In the genomic region with DNA sequence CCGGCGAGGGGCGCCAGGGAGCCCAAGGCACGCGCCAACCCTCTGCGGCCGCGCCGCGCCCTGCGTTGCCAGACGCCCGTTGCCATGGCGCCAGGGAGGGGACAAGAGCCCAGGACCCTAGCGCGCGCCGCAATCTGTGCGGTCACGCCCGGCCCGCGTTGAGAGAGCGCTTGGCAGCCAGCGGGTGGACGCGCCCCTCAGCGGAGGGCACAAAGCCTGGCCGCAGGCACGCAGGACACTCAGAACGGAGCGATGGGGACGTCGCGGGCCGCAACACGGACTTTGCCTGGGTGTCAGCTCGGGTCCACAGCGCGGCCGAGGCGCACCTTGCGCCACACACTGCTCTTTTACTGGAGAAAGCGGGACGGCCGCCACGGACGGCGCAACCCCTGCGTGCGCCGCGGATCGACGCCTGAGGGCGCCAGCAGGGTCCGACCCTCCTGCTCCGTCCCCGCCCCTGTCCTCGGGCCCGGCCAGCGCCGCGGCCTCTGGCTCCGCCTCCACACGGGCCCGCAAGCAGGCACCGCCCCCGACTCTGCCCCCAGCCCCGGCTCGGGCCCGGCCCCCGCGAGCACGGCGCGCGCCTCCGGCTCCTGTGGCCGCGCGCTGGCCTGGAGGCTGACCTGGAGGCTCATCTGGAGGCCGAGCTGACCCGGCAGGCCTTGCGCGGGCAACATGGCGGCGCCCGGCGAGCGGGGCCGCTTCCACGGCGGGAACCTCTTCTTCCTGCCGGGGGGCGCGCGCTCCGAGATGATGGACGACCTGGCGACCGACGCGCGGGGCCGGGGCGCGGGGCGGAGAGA, we compare ENCODE assay signal across 8 cellular contexts. TPM values are rescaled to one million over a fixed set of nuclear protein-coding genes. Genes with fewer than 3 reads are reported as not detected.
A peak's percentile ranks its signal among the peaks of the same experiment; 100 is the strongest.
DNase-seq lines count a peak whose midpoint lies in the region; ATAC-seq, FAIRE-seq and TF ChIP-seq lines count a peak whose summit lies in the region.

A gene (plus strand): TSS at position 650 of the 803 bp plus-strand sequence. CDS start 26 bp downstream, at position 676.

- H3K27ac Mint-ChIP-seq in activated naive CD4-positive, alpha-beta T cell treated with anti-CD3 and anti-CD28 coated beads, Interleukin-2, amount 50 U/mL, for 72 hours, result peak within 1 kb of the TSS; percentile 44 to 81

- H3K27me3 ChIP-seq in neuron (ENCODE audit: insufficient read depth, low read length) (no peaks in the 10 kb centered on the region), upper lobe of right lung (peaks cover 35% of the 10 kb centered on the region)

- H3K4me3 ChIP-seq in neuron (ENCODE audit: low read length) (peak within 1 kb of the TSS; percentile 72), upper lobe of right lung (peak within 1 kb of the TSS; percentile 89)

- H3K9me3 ChIP-seq in neuron (ENCODE audit: low read length) (no peaks in the 10 kb centered on the region), upper lobe of right lung (no peaks in the 10 kb centered on the region)

- FAIRE-seq in H54 (lab: Jason Lieb, UNC), result no peak

- H3K27ac ChIP-seq in upper lobe of right lung, result peak within 1 kb of the TSS; percentile 87

- DNase-seq in GM10248 (ENCODE audit: extremely low spot score), result peak; percentile 97
- peak; percentile 99 for DNase-seq in H54 (ENCODE audit: insufficient read length, low spot score)
- peak; percentile 74 to 89 for DNase-seq in activated naive CD4-positive, alpha-beta T cell treated with anti-CD3 and anti-CD28 coated beads, Interleukin-2, amount 50 U/mL, for 72 hours (ENCODE audit: low spot score in 2 of 2)
- peak; percentile 88 for DNase-seq in germinal center (ENCODE audit: low spot score)
- DNase-seq in upper lobe of right lung, result peak; percentile 96

- H3K36me3 ChIP-seq in neuron (ENCODE audit: insufficient read depth, low read length), result peaks cover 22% of the 10 kb centered on the region
- peaks cover 20% of the 10 kb centered on the region for H3K36me3 ChIP-seq in upper lobe of right lung

- peak within 1 kb of the TSS; percentile 54 for H2AFZ ChIP-seq in neuron (ENCODE audit: low read depth, low read length)

- peaks cover 32% of the 10 kb centered on the region for H3K4me1 ChIP-seq in neuron (ENCODE audit: insufficient read depth, low read length)
- peaks cover 19% of the 10 kb centered on the region for H3K4me1 ChIP-seq in upper lobe of right lung

- H3K36me3 Mint-ChIP-seq in activated naive CD4-positive, alpha-beta T cell treated with anti-CD3 and anti-CD28 coated beads, Interleukin-2, amount 50 U/mL, for 72 hours, result peaks cover 3 to 6% of the 10 kb centered on the region in 2 donors

- H3K9me3 Mint-ChIP-seq in activated naive CD4-positive, alpha-beta T cell treated with anti-CD3 and anti-CD28 coated beads, Interleukin-2, amount 50 U/mL, for 72 hours, result no peaks in the 10 kb centered on the region

- intact Hi-C loops in upper lobe of right lung (cut with DNase I), result no loop called here

- CTCF ChIA-PET in GM10248 (lab: Yijun Ruan, JAX), result interaction anchor here (0.8 to 5.5 kb wide), 6 partner anchors 11 to 168 kb away, joined by 3 to 30 read pairs (median 4); no protein-coding TSS in a partner anchor

- POLR2A ChIA-PET in GM10248 (lab: Yijun Ruan, JAX), result interaction anchor here (0.6 to 3.2 kb wide), 3 partner anchors 19 to 172 kb away, joined by 4 to 21 read pairs (median 9); a partner anchor contains a TSS

- TF ChIP-seq POLR2A in H54 (IDR thresholded peaks at IDR 0.05; ENCODE audit: low read depth, low read length) (peak; percentile 86), Raji (IDR thresholded peaks at IDR 0.05; ENCODE audit: insufficient read depth, low read depth, low read length) (peak; percentile 75)

- peak; percentile 68 for TF ChIP-seq CTCF in GM10248 (IDR thresholded peaks at IDR 0.05; ENCODE audit: control extremely low read depth, extremely low read depth, low read depth, missing control alignments)
- peak; percentile 52 for TF ChIP-seq CTCF in LNCAP (IDR thresholded peaks at IDR 0.05)
- peak; percentile 44 for TF ChIP-seq CTCF in upper lobe of right lung (IDR thresholded peaks at IDR 0.05)

- ATAC-seq in activated naive CD4-positive, alpha-beta T cell treated with anti-CD3 and anti-CD28 coated beads, Interleukin-2, amount 50 U/mL, for 72 hours, result peak; percentile 86 to 93
- ATAC-seq in upper lobe of right lung, result peak; percentile 91

RNA-seq across cellular contexts. Expression of the gene that starts here (rescaled TPM):
- total RNA-seq in activated naive CD4-positive, alpha-beta T cell treated with anti-CD3 and anti-CD28 coated beads, Interleukin-2, amount 50 U/mL, for 72 hours, result 10 to 100 TPM; 19.1 to 25.0 TPM
- total RNA-seq in upper lobe of right lung, result 23.1 TPM

Comparison
In these comparisons a context has a peak if more than half of its experiments do, and no peak if none do; other contexts are left out.
1. Peak in every context shown above with its lines: DNase-seq, ATAC-seq, H3K4me3 ChIP-seq and H3K27ac ChIP-seq.